In the genomic region with DNA sequence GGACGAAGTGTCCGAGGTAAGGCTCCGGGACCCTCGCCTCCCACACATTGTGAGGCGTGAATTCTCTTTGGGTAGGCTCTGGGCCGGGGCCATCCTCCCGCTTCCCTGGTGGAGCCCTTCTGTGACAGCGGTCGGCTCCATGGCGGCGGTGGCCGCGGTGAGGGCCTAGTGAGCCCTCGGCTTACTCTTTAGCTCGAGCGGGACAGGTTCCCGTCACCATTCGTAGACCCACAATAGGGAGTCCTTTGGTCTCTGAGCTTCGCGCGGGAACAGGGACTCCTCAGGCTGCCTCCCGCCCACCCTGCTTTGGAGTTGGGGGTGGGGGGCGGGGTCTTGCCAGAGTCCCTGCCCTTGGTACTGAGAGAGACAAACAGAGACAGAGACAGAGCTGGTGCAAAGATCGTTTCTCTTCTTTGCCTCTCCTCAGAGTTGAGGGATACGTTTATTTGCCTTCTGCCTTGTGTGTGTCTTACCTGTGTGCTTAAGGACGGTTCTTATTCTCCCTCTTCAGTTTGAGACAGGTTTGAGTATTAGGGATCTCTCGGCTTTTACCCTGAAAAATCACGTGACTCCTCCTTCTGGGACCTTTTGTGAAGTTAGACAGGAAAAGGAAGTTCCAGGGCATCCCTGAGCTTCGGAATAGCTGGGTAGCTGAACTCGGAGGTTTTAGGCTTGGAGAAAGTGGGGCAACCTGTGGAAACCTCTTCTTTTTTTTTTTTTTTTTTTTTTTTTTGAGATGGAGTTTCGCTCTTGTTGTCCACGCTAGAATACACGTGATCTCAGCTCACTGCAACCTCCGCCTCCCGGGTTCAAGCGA, we compare ENCODE assay signal across 1 cellular context.
A peak's percentile ranks its signal among the peaks of the same experiment; 100 is the strongest.
TF ChIP-seq lines count a peak whose summit lies in the region.

No MANE protein-coding gene starts in this region.

TF ChIP-seq in K562, 482 proteins besides CTCF, POLR2A, EP300 and RAD21 (continued from another document):
- TF ChIP-seq, protein P1, sequence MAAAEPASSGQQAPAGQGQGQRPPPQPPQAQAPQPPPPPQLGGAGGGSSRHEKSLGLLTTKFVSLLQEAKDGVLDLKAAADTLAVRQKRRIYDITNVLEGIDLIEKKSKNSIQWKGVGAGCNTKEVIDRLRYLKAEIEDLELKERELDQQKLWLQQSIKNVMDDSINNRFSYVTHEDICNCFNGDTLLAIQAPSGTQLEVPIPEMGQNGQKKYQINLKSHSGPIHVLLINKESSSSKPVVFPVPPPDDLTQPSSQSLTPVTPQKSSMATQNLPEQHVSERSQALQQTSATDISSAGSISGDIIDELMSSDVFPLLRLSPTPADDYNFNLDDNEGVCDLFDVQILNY (CRISPR knock-in tag; IDR thresholded peaks at IDR 0.05): no peak; the same call in 1 of the 2 replicates
- TF ChIP-seq RAD51 (IDR thresholded peaks at IDR 0.05; ENCODE audit: borderline replicate concordance, low read depth) (peak; percentile 97), ZNF347 (CRISPR knock-in tag; IDR thresholded peaks at IDR 0.05; ENCODE audit: low read depth) (no peak), MYC (IDR thresholded peaks at IDR 0.05; ENCODE audit: low read depth, low read length) (peak; percentile 2; the same call in 1 of the 2 replicates), MYC (CRISPR knock-in tag; IDR thresholded peaks at IDR 0.05; ENCODE audit: borderline replicate concordance, low read depth) (no peak), ZNF384 (IDR thresholded peaks at IDR 0.05; ENCODE audit: low read depth, low read length) (0 out of 2 replicates have a peak, but pooled peaks have one; percentile 4), POLR2AphosphoS5 (IDR thresholded peaks at IDR 0.05; ENCODE audit: control insufficient read depth, insufficient read depth, low read depth, low read length) (no peak), ZNF766 (CRISPR knock-in tag; conservative IDR thresholded peaks at IDR 0.05) (no peak)
- TF ChIP-seq, protein P2, sequence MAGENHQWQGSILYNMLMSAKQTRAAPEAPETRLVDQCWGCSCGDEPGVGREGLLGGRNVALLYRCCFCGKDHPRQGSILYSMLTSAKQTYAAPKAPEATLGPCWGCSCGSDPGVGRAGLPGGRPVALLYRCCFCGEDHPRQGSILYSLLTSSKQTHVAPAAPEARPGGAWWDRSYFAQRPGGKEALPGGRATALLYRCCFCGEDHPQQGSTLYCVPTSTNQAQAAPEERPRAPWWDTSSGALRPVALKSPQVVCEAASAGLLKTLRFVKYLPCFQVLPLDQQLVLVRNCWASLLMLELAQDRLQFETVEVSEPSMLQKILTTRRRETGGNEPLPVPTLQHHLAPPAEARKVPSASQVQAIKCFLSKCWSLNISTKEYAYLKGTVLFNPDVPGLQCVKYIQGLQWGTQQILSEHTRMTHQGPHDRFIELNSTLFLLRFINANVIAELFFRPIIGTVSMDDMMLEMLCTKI (IDR thresholded peaks at IDR 0.05; ENCODE audit: partially characterized antibody): no peak
- TF ChIP-seq, protein P3, sequence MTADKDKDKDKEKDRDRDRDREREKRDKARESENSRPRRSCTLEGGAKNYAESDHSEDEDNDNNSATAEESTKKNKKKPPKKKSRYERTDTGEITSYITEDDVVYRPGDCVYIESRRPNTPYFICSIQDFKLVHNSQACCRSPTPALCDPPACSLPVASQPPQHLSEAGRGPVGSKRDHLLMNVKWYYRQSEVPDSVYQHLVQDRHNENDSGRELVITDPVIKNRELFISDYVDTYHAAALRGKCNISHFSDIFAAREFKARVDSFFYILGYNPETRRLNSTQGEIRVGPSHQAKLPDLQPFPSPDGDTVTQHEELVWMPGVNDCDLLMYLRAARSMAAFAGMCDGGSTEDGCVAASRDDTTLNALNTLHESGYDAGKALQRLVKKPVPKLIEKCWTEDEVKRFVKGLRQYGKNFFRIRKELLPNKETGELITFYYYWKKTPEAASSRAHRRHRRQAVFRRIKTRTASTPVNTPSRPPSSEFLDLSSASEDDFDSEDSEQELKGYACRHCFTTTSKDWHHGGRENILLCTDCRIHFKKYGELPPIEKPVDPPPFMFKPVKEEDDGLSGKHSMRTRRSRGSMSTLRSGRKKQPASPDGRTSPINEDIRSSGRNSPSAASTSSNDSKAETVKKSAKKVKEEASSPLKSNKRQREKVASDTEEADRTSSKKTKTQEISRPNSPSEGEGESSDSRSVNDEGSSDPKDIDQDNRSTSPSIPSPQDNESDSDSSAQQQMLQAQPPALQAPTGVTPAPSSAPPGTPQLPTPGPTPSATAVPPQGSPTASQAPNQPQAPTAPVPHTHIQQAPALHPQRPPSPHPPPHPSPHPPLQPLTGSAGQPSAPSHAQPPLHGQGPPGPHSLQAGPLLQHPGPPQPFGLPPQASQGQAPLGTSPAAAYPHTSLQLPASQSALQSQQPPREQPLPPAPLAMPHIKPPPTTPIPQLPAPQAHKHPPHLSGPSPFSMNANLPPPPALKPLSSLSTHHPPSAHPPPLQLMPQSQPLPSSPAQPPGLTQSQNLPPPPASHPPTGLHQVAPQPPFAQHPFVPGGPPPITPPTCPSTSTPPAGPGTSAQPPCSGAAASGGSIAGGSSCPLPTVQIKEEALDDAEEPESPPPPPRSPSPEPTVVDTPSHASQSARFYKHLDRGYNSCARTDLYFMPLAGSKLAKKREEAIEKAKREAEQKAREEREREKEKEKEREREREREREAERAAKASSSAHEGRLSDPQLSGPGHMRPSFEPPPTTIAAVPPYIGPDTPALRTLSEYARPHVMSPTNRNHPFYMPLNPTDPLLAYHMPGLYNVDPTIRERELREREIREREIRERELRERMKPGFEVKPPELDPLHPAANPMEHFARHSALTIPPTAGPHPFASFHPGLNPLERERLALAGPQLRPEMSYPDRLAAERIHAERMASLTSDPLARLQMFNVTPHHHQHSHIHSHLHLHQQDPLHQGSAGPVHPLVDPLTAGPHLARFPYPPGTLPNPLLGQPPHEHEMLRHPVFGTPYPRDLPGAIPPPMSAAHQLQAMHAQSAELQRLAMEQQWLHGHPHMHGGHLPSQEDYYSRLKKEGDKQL (CRISPR knock-in tag; IDR thresholded peaks at IDR 0.05; ENCODE audit: borderline replicate concordance): no peak
- TF ChIP-seq, protein P4, sequence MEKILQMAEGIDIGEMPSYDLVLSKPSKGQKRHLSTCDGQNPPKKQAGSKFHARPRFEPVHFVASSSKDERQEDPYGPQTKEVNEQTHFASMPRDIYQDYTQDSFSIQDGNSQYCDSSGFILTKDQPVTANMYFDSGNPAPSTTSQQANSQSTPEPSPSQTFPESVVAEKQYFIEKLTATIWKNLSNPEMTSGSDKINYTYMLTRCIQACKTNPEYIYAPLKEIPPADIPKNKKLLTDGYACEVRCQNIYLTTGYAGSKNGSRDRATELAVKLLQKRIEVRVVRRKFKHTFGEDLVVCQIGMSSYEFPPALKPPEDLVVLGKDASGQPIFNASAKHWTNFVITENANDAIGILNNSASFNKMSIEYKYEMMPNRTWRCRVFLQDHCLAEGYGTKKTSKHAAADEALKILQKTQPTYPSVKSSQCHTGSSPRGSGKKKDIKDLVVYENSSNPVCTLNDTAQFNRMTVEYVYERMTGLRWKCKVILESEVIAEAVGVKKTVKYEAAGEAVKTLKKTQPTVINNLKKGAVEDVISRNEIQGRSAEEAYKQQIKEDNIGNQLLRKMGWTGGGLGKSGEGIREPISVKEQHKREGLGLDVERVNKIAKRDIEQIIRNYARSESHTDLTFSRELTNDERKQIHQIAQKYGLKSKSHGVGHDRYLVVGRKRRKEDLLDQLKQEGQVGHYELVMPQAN (IDR thresholded peaks at IDR 0.05; ENCODE audit: borderline replicate concordance): peak; percentile 73
TF ChIP-seq in K562: peak in this region for 53.
